ENCODE assay signal across 18 cellular contexts in the genomic region with DNA sequence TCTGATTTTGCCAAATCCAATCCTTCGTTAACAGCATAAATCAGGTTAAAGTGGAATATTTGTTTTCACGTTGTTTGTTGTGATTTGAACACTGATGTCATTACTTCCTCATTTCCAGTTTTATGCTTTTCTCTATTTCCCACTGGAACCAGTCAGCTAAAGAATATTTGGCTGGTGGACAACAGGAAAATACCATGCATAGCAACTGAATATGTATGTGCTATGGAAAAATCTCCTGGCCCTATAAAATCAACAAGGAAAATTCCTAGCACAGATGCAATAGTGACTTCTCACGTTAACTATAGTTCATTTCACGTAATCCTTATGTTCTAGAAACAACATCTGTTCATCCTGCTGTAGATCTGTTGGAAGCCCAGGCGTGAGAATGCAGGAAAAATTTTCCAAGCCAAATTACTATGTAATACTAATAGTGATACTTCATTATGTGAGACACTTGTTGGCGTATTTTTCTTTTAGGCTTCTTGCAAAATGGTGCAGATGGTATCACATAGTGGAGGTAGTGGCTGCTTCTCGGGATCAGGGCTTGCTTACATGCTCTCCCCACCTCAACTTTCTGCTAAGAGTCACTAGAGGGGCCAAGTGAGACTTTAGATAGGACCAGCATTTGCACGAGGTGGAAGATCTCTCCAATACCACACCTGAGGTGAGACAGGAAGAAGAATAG.
A peak's percentile ranks its signal among the peaks of the same experiment; 100 is the strongest.
DNase-seq lines count a peak whose midpoint lies in the region; ATAC-seq, FAIRE-seq and TF ChIP-seq lines count a peak whose summit lies in the region.
"Had no signal": no experiment of that assay in that cellular context is flagged by ENCODE, and none has a peak within 500 bp of the region (broad histone marks: within the 10 kb centered on the region; RNA-seq: fewer than 3 reads in every experiment).

No MANE protein-coding gene starts in this region.

- DNase-seq in A549 (ENCODE audit: low read depth in 1 of 2, low spot score in 1 of 2) (peak in 1 of 2 experiments; percentile 77), HTR-8/SVneo (ENCODE audit: insufficient read length, low spot score) (peak; percentile 51), astrocyte of the cerebellum (ENCODE audit: low read depth) (peak; percentile 79), hepatic stellate cell (ENCODE audit: low spot score) (peak; percentile 56), NCI-H128 (lab: John Stamatoyannopoulos, UW; ENCODE audit: unreplicated experiment) (no peak), anterior cingulate cortex (lab: John Stamatoyannopoulos, UW) (no peak), NCI-H1436 (lab: John Stamatoyannopoulos, UW) (no peak)
- DNase-seq: ACHN; activated CD8-positive, alpha-beta memory T cell treated with anti-CD3 and anti-CD28 coated beads, Interleukin-2, amount 50 U/mL, for 48 hours; activated naive CD8-positive, alpha-beta T cell treated with anti-CD3 and anti-CD28 coated beads for 36 hours; left ventricle myocardium superior; MV-4-11; NCI-H774; stimulated activated CD4-positive, alpha-beta T cell treated with anti-CD3 and anti-CD28 coated beads, Interleukin-15, amount 100 ng/mL, for 24 hours; WERI-Rb-1 had no signal

- FAIRE-seq in A549 (lab: Jason Lieb, UNC) (no peak), HTR-8/SVneo (lab: Jason Lieb, UNC) (no peak)
- FAIRE-seq: GM12891 had no signal

- no peak for TF ChIP-seq RAD21 in A549 (conservative IDR thresholded peaks at IDR 0.05 in 1 of 2, IDR thresholded peaks at IDR 0.05 in 1 of 2)

- in situ Hi-C loops in astrocyte of the cerebellum (cut with HindIII; ENCODE audit: low sequenced_read_pairs): no loop called here

- ATAC-seq in A549 (peak; percentile 16 to 25; a peak in 3 of 6 replicates), GM18502 (IDR thresholded peaks at IDR 0.05; ENCODE audit: poor library complexity, unreplicated experiment) (no peak)
- ATAC-seq: left ventricle myocardium superior had no signal

- H3K4me2 ChIP-seq in A549: peak overlapping the region; percentile 39
- H3K4me2 ChIP-seq: neural progenitor cell had no signal

- CTCF ChIA-PET in A549 (lab: Yijun Ruan, JAX): interaction anchor here (1.1 to 1.3 kb wide), 2 partner anchors 13 to 32 kb away, joined by 3 read pairs; no protein-coding TSS in a partner anchor

- no peak overlapping the region for H3K4me3 ChIP-seq in A549
- H3K4me3 ChIP-seq in astrocyte of the cerebellum (ENCODE audit: low read depth, low read length): no peak overlapping the region
- H3K4me3 ChIP-seq: neural progenitor cell had no signal

- peaks cover 46% of the 10 kb centered on the region for H3K4me1 ChIP-seq in A549
- H3K4me1 ChIP-seq: neural progenitor cell had no signal

- TF ChIP-seq POLR2A in A549 (IDR thresholded peaks at IDR 0.05; ENCODE audit: low read length): no peak

- peaks cover 5% of the 10 kb centered on the region for H3K9me3 ChIP-seq in A549

- peak overlapping the region; percentile 62 to 93 for H3K27ac ChIP-seq in A549
- H3K27ac ChIP-seq: neural progenitor cell, WERI-Rb-1 had no signal

- TF ChIP-seq CTCF in A549 (IDR thresholded peaks at IDR 0.05): no peak
- TF ChIP-seq CTCF in astrocyte of the cerebellum (IDR thresholded peaks at IDR 0.05; ENCODE audit: low read depth, low read length, missing control alignments): no peak

- POLR2A ChIA-PET in A549 (lab: Yijun Ruan, JAX): no interaction called here

- peak; percentile 56 to 70; a peak in 3 of 5 replicates for TF ChIP-seq EP300 in A549 (IDR thresholded peaks at IDR 0.05)

- 44% methylated on average over 8 of the region's 8 CpGs for WGBS in A549 (ENCODE audit: missing lambda C conversion rate)

TF ChIP-seq in A549, 52 proteins besides CTCF, POLR2A, EP300 and RAD21 (continues in another document):
- TF ChIP-seq, protein P1, sequence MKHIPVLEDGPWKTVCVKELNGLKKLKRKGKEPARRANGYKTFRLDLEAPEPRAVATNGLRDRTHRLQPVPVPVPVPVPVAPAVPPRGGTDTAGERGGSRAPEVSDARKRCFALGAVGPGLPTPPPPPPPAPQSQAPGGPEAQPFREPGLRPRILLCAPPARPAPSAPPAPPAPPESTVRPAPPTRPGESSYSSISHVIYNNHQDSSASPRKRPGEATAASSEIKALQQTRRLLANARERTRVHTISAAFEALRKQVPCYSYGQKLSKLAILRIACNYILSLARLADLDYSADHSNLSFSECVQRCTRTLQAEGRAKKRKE (CRISPR knock-in tag; IDR thresholded peaks at IDR 0.05; ENCODE audit: low read depth): no peak; the same call in 1 of the 2 replicates
- TF ChIP-seq, protein P2, sequence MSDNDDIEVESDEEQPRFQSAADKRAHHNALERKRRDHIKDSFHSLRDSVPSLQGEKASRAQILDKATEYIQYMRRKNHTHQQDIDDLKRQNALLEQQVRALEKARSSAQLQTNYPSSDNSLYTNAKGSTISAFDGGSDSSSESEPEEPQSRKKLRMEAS (IDR thresholded peaks at IDR 0.05): peak; percentile 21; the same call in 1 of the 2 replicates
- TF ChIP-seq CEBPB (IDR thresholded peaks at IDR 0.05) (peak in 1 of 2 experiments; percentile 73; a peak in 1 of 4 replicates), TFCP2L1 (CRISPR knock-in tag; IDR thresholded peaks at IDR 0.05) (no peak), ZSCAN20 (CRISPR knock-in tag; IDR thresholded peaks at IDR 0.05) (no peak), FOSL2 (IDR thresholded peaks at IDR 0.05) (no peak), FOSL2 (CRISPR knock-in tag; IDR thresholded peaks at IDR 0.05) (peak; percentile 97), HOXA7 (CRISPR knock-in tag; IDR thresholded peaks at IDR 0.05) (0 out of 2 replicates have a peak, but pooled peaks have one; percentile 19), POLR2AphosphoS2 (conservative IDR thresholded peaks at IDR 0.05; ENCODE audit: low read length) (no peak), HOXB13 (CRISPR knock-in tag; IDR thresholded peaks at IDR 0.05; ENCODE audit: low read depth) (peak; percentile 48; the same call in 1 of the 2 replicates), FOSB (CRISPR knock-in tag; IDR thresholded peaks at IDR 0.05) (no peak), KDM5A (IDR thresholded peaks at IDR 0.05) (no peak), ZFP36 (IDR thresholded peaks at IDR 0.05; ENCODE audit: borderline replicate concordance, partially characterized antibody) (no peak), FOXS1 (CRISPR knock-in tag; IDR thresholded peaks at IDR 0.05) (peak; percentile 63; the same call in 1 of the 2 replicates), KDM1A (IDR thresholded peaks at IDR 0.05; ENCODE audit: low read depth) (no peak), SMC3 (IDR thresholded peaks at IDR 0.05) (no peak), RARB (CRISPR knock-in tag; IDR thresholded peaks at IDR 0.05) (peak; percentile 87), BHLHE40 (IDR thresholded peaks at IDR 0.05; ENCODE audit: low read depth, low read length) (no peak)
- TF ChIP-seq, protein P3, sequence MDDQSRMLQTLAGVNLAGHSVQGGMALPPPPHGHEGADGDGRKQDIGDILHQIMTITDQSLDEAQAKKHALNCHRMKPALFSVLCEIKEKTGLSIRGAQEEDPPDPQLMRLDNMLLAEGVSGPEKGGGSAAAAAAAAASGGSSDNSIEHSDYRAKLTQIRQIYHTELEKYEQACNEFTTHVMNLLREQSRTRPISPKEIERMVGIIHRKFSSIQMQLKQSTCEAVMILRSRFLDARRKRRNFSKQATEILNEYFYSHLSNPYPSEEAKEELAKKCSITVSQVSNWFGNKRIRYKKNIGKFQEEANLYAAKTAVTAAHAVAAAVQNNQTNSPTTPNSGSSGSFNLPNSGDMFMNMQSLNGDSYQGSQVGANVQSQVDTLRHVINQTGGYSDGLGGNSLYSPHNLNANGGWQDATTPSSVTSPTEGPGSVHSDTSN (IDR thresholded peaks at IDR 0.05): no peak
- TF ChIP-seq, protein P4, sequence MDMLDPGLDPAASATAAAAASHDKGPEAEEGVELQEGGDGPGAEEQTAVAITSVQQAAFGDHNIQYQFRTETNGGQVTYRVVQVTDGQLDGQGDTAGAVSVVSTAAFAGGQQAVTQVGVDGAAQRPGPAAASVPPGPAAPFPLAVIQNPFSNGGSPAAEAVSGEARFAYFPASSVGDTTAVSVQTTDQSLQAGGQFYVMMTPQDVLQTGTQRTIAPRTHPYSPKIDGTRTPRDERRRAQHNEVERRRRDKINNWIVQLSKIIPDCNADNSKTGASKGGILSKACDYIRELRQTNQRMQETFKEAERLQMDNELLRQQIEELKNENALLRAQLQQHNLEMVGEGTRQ (IDR thresholded peaks at IDR 0.05): no peak
- TF ChIP-seq, protein P5, sequence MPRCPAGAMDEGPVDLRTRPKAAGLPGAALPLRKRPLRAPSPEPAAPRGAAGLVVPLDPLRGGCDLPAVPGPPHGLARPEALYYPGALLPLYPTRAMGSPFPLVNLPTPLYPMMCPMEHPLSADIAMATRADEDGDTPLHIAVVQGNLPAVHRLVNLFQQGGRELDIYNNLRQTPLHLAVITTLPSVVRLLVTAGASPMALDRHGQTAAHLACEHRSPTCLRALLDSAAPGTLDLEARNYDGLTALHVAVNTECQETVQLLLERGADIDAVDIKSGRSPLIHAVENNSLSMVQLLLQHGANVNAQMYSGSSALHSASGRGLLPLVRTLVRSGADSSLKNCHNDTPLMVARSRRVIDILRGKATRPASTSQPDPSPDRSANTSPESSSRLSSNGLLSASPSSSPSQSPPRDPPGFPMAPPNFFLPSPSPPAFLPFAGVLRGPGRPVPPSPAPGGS (IDR thresholded peaks at IDR 0.05): 0 out of 3 replicates have a peak, but pooled peaks have one; percentile 31

Comparison
In these comparisons a context has a peak if more than half of its experiments do, and no peak if none do; other contexts are left out.
1. DNase-seq: peak in HTR-8/SVneo (single experiment), astrocyte of the cerebellum (single experiment) and hepatic stellate cell (single experiment); none in NCI-H128 (single experiment), anterior cingulate cortex (0 of 58) and NCI-H1436 (single experiment).